ENCODE assay signal across 35 cellular contexts in the genomic region with DNA sequence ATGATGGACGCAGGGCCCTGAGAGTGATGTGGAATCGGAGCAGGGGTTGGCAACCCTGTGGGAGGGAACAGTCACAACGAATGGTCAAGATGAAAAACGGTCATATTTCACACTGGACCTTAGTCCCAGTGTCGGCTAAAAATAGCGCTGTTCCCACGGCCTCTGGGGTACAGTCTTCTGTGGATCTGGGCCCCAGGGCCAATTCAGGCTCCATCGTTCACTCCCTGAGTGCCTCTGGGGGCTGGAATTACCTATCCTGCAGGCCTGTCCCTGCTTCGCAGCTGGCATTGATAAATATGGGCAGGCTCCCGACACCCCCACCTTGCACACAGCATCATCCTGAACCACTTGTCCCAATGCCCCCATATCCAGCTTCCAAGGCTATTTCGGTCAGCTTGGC. TPM values are rescaled to one million over a fixed set of nuclear protein-coding genes. Genes with fewer than 3 reads are reported as not detected.
"Had no signal": no experiment of that assay in that cellular context is flagged by ENCODE, and none has a peak within 500 bp of the region (broad histone marks: within the 10 kb centered on the region; RNA-seq: fewer than 3 reads in every experiment).

No MANE protein-coding gene starts in this region.

- H3K4me3 ChIP-seq: adrenal gland, body of pancreas, esophagus muscularis mucosa, gastrocnemius medialis had no signal

- H3K36me3 ChIP-seq: adrenal gland, esophagus muscularis mucosa, gastrocnemius medialis had no signal

- H3K27ac ChIP-seq: adrenal gland, body of pancreas, esophagus muscularis mucosa, foreskin keratinocyte had no signal

- H3K27me3 ChIP-seq: adrenal gland, body of pancreas, foreskin keratinocyte had no signal

- H3K4me1 ChIP-seq: adrenal gland, body of pancreas, esophagus muscularis mucosa, foreskin keratinocyte, gastrocnemius medialis had no signal

- DNase-seq: activated CD4-positive, alpha-beta memory T cell treated with anti-CD3 and anti-CD28 coated beads for 36 hours; activated CD4-positive, alpha-beta T cell treated with anti-CD3 and anti-CD28 coated beads for 36 hours; activated CD4-positive, alpha-beta T cell treated with anti-CD3 and anti-CD28 coated beads, Interleukin-2, amount 10 ng/mL, durations not matched to agents 24 days and 14 days; activated CD4-positive, CD25-positive, alpha-beta regulatory T cell; activated CD4-positive, CD25-positive, alpha-beta regulatory T cell treated with anti-CD3 and anti-CD28 coated beads, Interleukin-2, amount 50 U/mL, for 72 hours; activated CD8-positive, alpha-beta memory T cell treated with anti-CD3 and anti-CD28 coated beads, Interleukin-2, amount 10 ng/mL, durations not matched to agents 7 days and 5 days; activated CD8-positive, alpha-beta memory T cell treated with anti-CD3 and anti-CD28 coated beads, Interleukin-2, amount 50 U/mL, for 4 hours; activated CD8-positive, alpha-beta T cell treated with anti-CD3 and anti-CD28 coated beads, Interleukin-2, amount 10 ng/mL, durations not matched to agents 7 days and 5 days; activated effector memory CD4-positive, alpha-beta T cell treated with anti-CD3 and anti-CD28 coated beads, Interleukin-2, amount 50 U/mL, for 16 hours; activated naive CD4-positive, alpha-beta T cell treated with anti-CD3 and anti-CD28 coated beads for 36 hours; activated naive CD8-positive, alpha-beta T cell treated with anti-CD3 and anti-CD28 coated beads for 36 hours; activated naive CD8-positive, alpha-beta T cell treated with anti-CD3 and anti-CD28 coated beads, Interleukin-2, amount 50 U/mL, for 24 hours; activated T-cell treated with anti-CD3 and anti-CD28 coated beads, Interleukin-2, amount 50 U/mL, for 1 hour; activated T-cell treated with anti-CD3 and anti-CD28 coated beads, Interleukin-2, amount 50 U/mL, for 48 hours; adrenal gland; amygdala; aorta; body of pancreas; central memory CD4-positive, alpha-beta T cell; cerebellar nuclear complex; cortex of kidney; dermis blood vessel endothelial cell; effector CD4-positive, alpha-beta T cell; effector memory CD8-positive, alpha-beta T cell; erythroblast; foreskin keratinocyte; gastrocnemius medialis; glutamatergic neuron; SW 1271; T-cell; T-helper 17 cell had no signal

- H3K9me3 ChIP-seq: adrenal gland, body of pancreas, esophagus muscularis mucosa, gastrocnemius medialis had no signal

RNA-seq across cellular contexts. Expression of gene GSC, which starts 18.6 kb away (rescaled TPM):
- total RNA-seq: activated CD4-positive, alpha-beta memory T cell treated with anti-CD3 and anti-CD28 coated beads for 36 hours; activated CD4-positive, alpha-beta T cell treated with anti-CD3 and anti-CD28 coated beads for 36 hours; activated CD4-positive, alpha-beta T cell treated with anti-CD3 and anti-CD28 coated beads, Interleukin-2, amount 10 ng/mL, durations not matched to agents 24 days and 14 days; activated CD8-positive, alpha-beta memory T cell treated with anti-CD3 and anti-CD28 coated beads for 36 hours; activated CD8-positive, alpha-beta T cell treated with anti-CD3 and anti-CD28 coated beads, Interleukin-2, amount 10 ng/mL, durations not matched to agents 7 days and 5 days; activated naive CD4-positive, alpha-beta T cell treated with anti-CD3 and anti-CD28 coated beads for 36 hours; activated naive CD8-positive, alpha-beta T cell treated with anti-CD3 and anti-CD28 coated beads for 36 hours; activated T-helper 1 cell treated with anti-CD3 and anti-CD28 coated beads, Interleukin-12 subunit alpha, Interleukin-12 subunit beta, Interleukin-2, Interleukin-4 antibody, amounts not matched to agents 30 ng/mL and 10 ng/mL and 1 ng/mL, durations not matched to agents 14 hours and 24 hours and 36 hours; activated T-helper 2 cell treated with anti-CD3 and anti-CD28 coated beads, Interferon-gamma antibody, Interleukin-2, Interleukin-4, amounts not matched to agents 10 μg/mL and 5 μg/mL and 100 μg/mL, durations not matched to agents 14 hours and 24 hours and 36 hours; dermis blood vessel endothelial cell; foreskin keratinocyte had no signal
- polyA plus RNA-seq: aorta, foreskin keratinocyte had no signal
